In genomic region chr13:75079226-75079625, GRCh38 we compare ENCODE assay signal across 22 cellular contexts.
DNase-seq lines count a peak whose midpoint lies in the region; TF ChIP-seq lines count a peak whose summit lies in the region.
"Had no signal": no experiment of that assay in that cellular context is flagged by ENCODE, and none has a peak within 500 bp of the region (broad histone marks: within the 10 kb centered on the region; RNA-seq: fewer than 3 reads in every experiment).

No MANE protein-coding gene starts in this region.

- intact Hi-C loops in stomach (cut with DNase I; ENCODE audit: low total_unique reads) (no loop called here), ascending aorta (cut with DNase I) (no loop called here)

- peak; percentile 76 for DNase-seq in M059J (ENCODE audit: low read depth)
- DNase-seq in dermis blood vessel endothelial cell = peak; percentile 61
- DNase-seq in glomerular visceral epithelial cell (ENCODE audit: extremely low spot score) = peak; percentile 69
- no peak for DNase-seq in midbrain (lab: John Stamatoyannopoulos, UW)
- no peak for DNase-seq in stomach
- no peak for DNase-seq in ascending aorta (ENCODE audit: low spot score in 2 of 2)
- DNase-seq in NCI-H2171 treated with DMSO at 0.1 percent for 48 hours (lab: John Stamatoyannopoulos, UW) = no peak
- DNase-seq: activated CD4-positive, alpha-beta T cell treated with anti-CD3 and anti-CD28 coated beads, Interleukin-2, amount 10 ng/mL, durations not matched to agents 7 days and 5 days; activated naive CD8-positive, alpha-beta T cell treated with anti-CD3 and anti-CD28 coated beads, Interleukin-2, amount 50 U/mL, for 24 hours; C1 segment of cervical spinal cord; caudate nucleus; erythroblast; heart right ventricle; lower lobe of right lung; MV-4-11; NCI-H1694; NCI-H345; OCI-M1; SHP77 treated with DMSO at 0.1 percent for 48 hours; testis had no signal

- no peak for TF ChIP-seq POLR2A in stomach (IDR thresholded peaks at IDR 0.05)

- H3K4me3 ChIP-seq in ACC112 (ENCODE audit: low read depth, low read length) (no peak overlapping the region), stomach (no peak overlapping the region), ascending aorta (no peak overlapping the region)
- H3K4me3 ChIP-seq: heart right ventricle, lower lobe of right lung, testis had no signal

- H3K9me3 ChIP-seq in stomach = peaks cover 0 to 5% (median 0%) of the 10 kb centered on the region in 4 donors
- H3K9me3 ChIP-seq in ascending aorta = no peaks in the 10 kb centered on the region
- H3K9me3 ChIP-seq: lower lobe of right lung, testis had no signal

- no peaks in the 10 kb centered on the region for H3K79me2 ChIP-seq in ACC112 (ENCODE audit: control insufficient read depth, insufficient read depth, low read length, unreplicated experiment)

- no peak overlapping the region for H2AFZ ChIP-seq in ACC112 (ENCODE audit: low read length, unreplicated experiment)

- H3K27ac ChIP-seq in ACC112 (ENCODE audit: low read depth, low read length) (peak overlapping the region; percentile 59; the same call in 1 of the 2 replicates), stomach (no peak overlapping the region), ascending aorta (no peak overlapping the region)
- H3K27ac ChIP-seq: heart right ventricle, lower lobe of right lung, testis, VCaP had no signal

- H3K4me1 ChIP-seq in ACC112 (ENCODE audit: control insufficient read depth, insufficient read depth, low read length, unreplicated experiment) = peaks cover 4% of the 10 kb centered on the region
- H3K4me1 ChIP-seq in stomach = no peaks in the 10 kb centered on the region
- no peaks in the 10 kb centered on the region for H3K4me1 ChIP-seq in ascending aorta
- H3K4me1 ChIP-seq: heart right ventricle, lower lobe of right lung, testis had no signal

- H3K27me3 ChIP-seq in ACC112 (ENCODE audit: insufficient read depth, low read length) (no peaks in the 10 kb centered on the region), stomach (no peaks in the 10 kb centered on the region), ascending aorta (no peaks in the 10 kb centered on the region)
- H3K27me3 ChIP-seq: heart right ventricle, testis had no signal

- no peak for TF ChIP-seq EP300 in stomach (IDR thresholded peaks at IDR 0.05)

- TF ChIP-seq CTCF in stomach (IDR thresholded peaks at IDR 0.05) = no peak
- no peak for TF ChIP-seq CTCF in ascending aorta (IDR thresholded peaks at IDR 0.05)

- WGBS in stomach, 5 donors = 48 to 68% (median 62%) methylated on average over 2 of the region's 2 CpGs

- H3K36me3 ChIP-seq in ACC112 (ENCODE audit: insufficient read depth, low read length) (no peaks in the 10 kb centered on the region), stomach (no peaks in the 10 kb centered on the region), ascending aorta (no peaks in the 10 kb centered on the region)
- H3K36me3 ChIP-seq: heart right ventricle, lower lobe of right lung had no signal

Comparison
In these comparisons a context has a peak if more than half of its experiments do, and no peak if none do; other contexts are left out.
1. DNase-seq: peak in M059J (single experiment), dermis blood vessel endothelial cell (single experiment) and glomerular visceral epithelial cell (single experiment); none in midbrain (single experiment), stomach (single experiment), ascending aorta (0 of 2) and NCI-H2171 treated with DMSO at 0.1 percent for 48 hours (single experiment).